In the genomic region with DNA sequence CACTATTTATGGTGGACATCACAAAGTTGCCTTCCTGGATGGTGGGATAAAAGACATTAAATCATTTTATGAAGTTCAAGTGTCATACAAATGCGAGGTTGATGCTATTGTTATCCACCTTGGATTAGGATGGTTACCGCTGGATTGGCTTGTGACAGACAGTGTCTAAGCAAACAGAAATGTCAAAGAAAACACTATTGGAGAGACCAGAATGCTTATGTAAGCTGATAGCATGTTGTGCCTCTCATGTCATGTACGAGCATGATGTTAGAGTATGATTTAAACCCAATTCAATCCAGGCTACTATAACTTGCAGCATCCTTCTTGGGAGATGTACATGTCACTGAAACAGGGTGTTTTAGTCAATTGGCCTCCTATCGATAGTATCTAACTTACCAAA, we compare ENCODE assay signal across 24 cellular contexts.
A peak's percentile ranks its signal among the peaks of the same experiment; 100 is the strongest.
DNase-seq lines count a peak whose midpoint lies in the region; FAIRE-seq and TF ChIP-seq lines count a peak whose summit lies in the region.
"Had no signal": no experiment of that assay in that cellular context is flagged by ENCODE, and none has a peak within 500 bp of the region (broad histone marks: within the 10 kb centered on the region; RNA-seq: fewer than 3 reads in every experiment).

No MANE protein-coding gene starts in this region.

- TF ChIP-seq RAD21 in H1 (IDR thresholded peaks at IDR 0.05 in 1 of 2, conservative IDR thresholded peaks at IDR 0.05 in 1 of 2; ENCODE audit: low read depth in 2 of 2, low read length in 2 of 2): no peak

- FAIRE-seq in H1 (lab: Jason Lieb, UNC) (no peak), urothelium cell line (lab: Jason Lieb, UNC) (peak; percentile 68)
- FAIRE-seq: A204.1, D721Med, GM12878, GM12892, GM18507 had no signal

- 78% methylated on average over 4 of the region's 4 CpGs; no CpG with 5 or more reads in 1 of the 2 experiments for WGBS in H1 (ENCODE audit: extremely low coverage in 1 of 2, insufficient coverage in 1 of 2, insufficient read length in 1 of 2, insufficient replicate concordance in 2 of 2, low coverage in 1 of 2, low lambda C conversion rate in 2 of 2, missing lambda C conversion rate in 1 of 2), 2 experiments
- 96% methylated on average over 4 of the region's 4 CpGs for WGBS in esophagus muscularis mucosa

- no peak overlapping the region for H2BK12ac ChIP-seq in H1 (ENCODE audit: low read depth, low read length)

- H2BK5ac ChIP-seq in H1 (ENCODE audit: low read depth, low read length): no peak overlapping the region

- no peaks in the 10 kb centered on the region for H3K79me2 ChIP-seq in H1 (ENCODE audit: control insufficient read depth in 1 of 2, insufficient read depth in 2 of 2, low read length in 2 of 2)

- no peaks in the 10 kb centered on the region for H3K79me1 ChIP-seq in H1 (ENCODE audit: low read depth, low read length)

- TF ChIP-seq CTCF in H1 (IDR thresholded peaks at IDR 0.05; ENCODE audit: control extremely low read depth in 1 of 3, insufficient read depth in 1 of 3, low read depth in 1 of 3, low read length in 3 of 3) (no peak), esophagus muscularis mucosa (IDR thresholded peaks at IDR 0.05) (no peak)

- no peak overlapping the region for H3K18ac ChIP-seq in H1 (ENCODE audit: extremely low read depth, low read length)

- intact Hi-C loops in esophagus muscularis mucosa (cut with DNase I): no loop called here

- H2AK5ac ChIP-seq in H1 (ENCODE audit: low read depth, low read length): no peak overlapping the region

- no peaks in the 10 kb centered on the region for H3K23me2 ChIP-seq in H1 (ENCODE audit: low read depth, low read length)

- H4K5ac ChIP-seq in H1 (ENCODE audit: insufficient read length, low read depth, low read length): no peak overlapping the region

- no peak overlapping the region for H3K14ac ChIP-seq in H1 (ENCODE audit: insufficient read length)

- no peak for TF ChIP-seq POLR2A in H1 (IDR thresholded peaks at IDR 0.05; ENCODE audit: control extremely low read depth in 1 of 2, low read depth in 2 of 2, low read length in 2 of 2)
- no peak for TF ChIP-seq POLR2A in esophagus muscularis mucosa (IDR thresholded peaks at IDR 0.05; ENCODE audit: low read depth)

- DNase-seq in H1 (ENCODE audit: low read depth in 1 of 2, low spot score in 2 of 2): no peak
- DNase-seq in esophagus muscularis mucosa (ENCODE audit: extremely low spot score): peak; percentile 72
- no peak for DNase-seq in urothelium cell line (ENCODE audit: low spot score)
- no peak for DNase-seq in NCI-H1092 (lab: John Stamatoyannopoulos, UW)
- DNase-seq in UCSD-AML1 (lab: John Stamatoyannopoulos, UW; ENCODE audit: unreplicated experiment): no peak
- DNase-seq: 8988T; ACHN; Caco-2; Calu3; CD4-positive, alpha-beta T cell; CD8-positive, alpha-beta T cell; DMS153; DMS53; DMS79; DND-41; EL; GDM1 had no signal

- H2AFZ ChIP-seq in H1 (ENCODE audit: low read length): no peak overlapping the region

- peak overlapping the region; percentile 24 for H2BK120ac ChIP-seq in H1 (replicated peaks; ENCODE audit: low read depth, low read length)

- no peak overlapping the region for H2BK15ac ChIP-seq in H1 (ENCODE audit: low read length)

- peaks cover 7 to 23% (median 14%) of the 10 kb centered on the region in 4 experiments for H3K4me1 ChIP-seq in H1 (replicated peaks in 1 of 4; ENCODE audit: control insufficient read depth in 3 of 4, insufficient read depth in 4 of 4, low read length in 3 of 4)
- peaks cover 0 to 6% (median 2%) of the 10 kb centered on the region in 4 donors for H3K4me1 ChIP-seq in esophagus muscularis mucosa
- H3K4me1 ChIP-seq: BLaER1 treated with 17β-estradiol and CSF1 and Interleukin-3, amounts not matched to agents 10 nM and 100 nM; Caco-2 had no signal

- peak overlapping the region; percentile 67 for H4K91ac ChIP-seq in H1 (replicated peaks; ENCODE audit: insufficient read length, low read length)

- TF ChIP-seq EP300 in H1 (IDR thresholded peaks at IDR 0.05; ENCODE audit: borderline replicate concordance in 1 of 2, low read depth in 2 of 2, low read length in 2 of 2): no peak
- TF ChIP-seq EP300 in esophagus muscularis mucosa (IDR thresholded peaks at IDR 0.05): no peak

- H3K9me3 ChIP-seq in H1 (ENCODE audit: insufficient read depth in 2 of 2, low read depth in 1 of 2, low read length in 1 of 2) (no peaks in the 10 kb centered on the region), esophagus muscularis mucosa (no peaks in the 10 kb centered on the region)
- H3K9me3 ChIP-seq: BLaER1 treated with 17β-estradiol and CSF1 and Interleukin-3, amounts not matched to agents 10 nM and 100 nM; Caco-2 had no signal

- CTCF ChIA-PET in H1 (lab: Charles Lee; ENCODE audit: partially characterized antibody): interaction anchor here (1.1 to 1.5 kb wide), 2 partner anchors 16 to 321 kb away, joined by 4 to 5 read pairs; no protein-coding TSS in a partner anchor

- no peak overlapping the region for H3K4me2 ChIP-seq in H1 (ENCODE audit: insufficient read depth in 1 of 2, low read depth in 2 of 2, low read length in 2 of 2)

- H3K27ac ChIP-seq in H1 (ENCODE audit: low read depth, low read length) (no peak overlapping the region), esophagus muscularis mucosa (replicated peaks in 1 of 4) (no peak overlapping the region)
- H3K27ac ChIP-seq: BLaER1 treated with 17β-estradiol and CSF1 and Interleukin-3, amounts not matched to agents 10 nM and 100 nM; C4-2B had no signal

- no peaks in the 10 kb centered on the region for H4K20me1 ChIP-seq in H1 (replicated peaks in 1 of 2; ENCODE audit: control insufficient read depth in 1 of 2, insufficient read depth in 2 of 2, low read length in 2 of 2)
- H4K20me1 ChIP-seq: BLaER1 treated with 17β-estradiol and CSF1 and Interleukin-3, amounts not matched to agents 10 nM and 100 nM had no signal

- no peak overlapping the region for H2BK20ac ChIP-seq in H1 (ENCODE audit: low read length)

- H4K8ac ChIP-seq in H1 (ENCODE audit: extremely low read depth, insufficient read depth, low read length): no peak overlapping the region

- H3K36me3 ChIP-seq in H1 (ENCODE audit: control insufficient read depth in 2 of 4, insufficient read depth in 4 of 4, low read length in 3 of 4) (no peaks in the 10 kb centered on the region), esophagus muscularis mucosa (no peaks in the 10 kb centered on the region)
- H3K36me3 ChIP-seq: BLaER1 treated with 17β-estradiol and CSF1 and Interleukin-3, amounts not matched to agents 10 nM and 100 nM had no signal

- H3K27me3 ChIP-seq in H1 (replicated peaks in 1 of 4; ENCODE audit: control insufficient read depth in 3 of 4, extremely low read depth in 1 of 4, insufficient read depth in 3 of 4, low read length in 3 of 4) (no peaks in the 10 kb centered on the region), esophagus muscularis mucosa (no peaks in the 10 kb centered on the region)
- H3K27me3 ChIP-seq: BLaER1 treated with 17β-estradiol and CSF1 and Interleukin-3, amounts not matched to agents 10 nM and 100 nM had no signal

- no peak overlapping the region for H3K9ac ChIP-seq in H1 (replicated peaks in 1 of 4; ENCODE audit: extremely low read depth in 1 of 4, low read depth in 3 of 4, low read length in 3 of 4)
- H3K9ac ChIP-seq: BLaER1 treated with 17β-estradiol and CSF1 and Interleukin-3, amounts not matched to agents 10 nM and 100 nM had no signal

- no peak overlapping the region for H3K56ac ChIP-seq in H1 (replicated peaks; ENCODE audit: insufficient read length, low read depth, low read length)

- H3K4me3 ChIP-seq in H1 (ENCODE audit: extremely low read depth in 1 of 4, insufficient read depth in 2 of 4, low read depth in 3 of 4, low read length in 4 of 4) (no peak overlapping the region), esophagus muscularis mucosa (no peak overlapping the region)
- H3K4me3 ChIP-seq: BLaER1 treated with 17β-estradiol and CSF1 and Interleukin-3, amounts not matched to agents 10 nM and 100 nM; GM12878 had no signal

- H3K4ac ChIP-seq in H1 (replicated peaks; ENCODE audit: insufficient read length, low read depth, low read length): peak overlapping the region; percentile 79

- H3K23ac ChIP-seq in H1 (ENCODE audit: insufficient read length): no peak overlapping the region

- POLR2A ChIA-PET in H1 (lab: Charles Lee; ENCODE audit: partially characterized antibody): interaction anchor here (0.5 kb wide), 1 partner anchor 29 kb away, joined by 3 read pairs; no protein-coding TSS in a partner anchor

TF ChIP-seq in H1, 55 proteins besides CTCF, POLR2A, EP300 and RAD21:
- TF ChIP-seq RXRA (IDR thresholded peaks at IDR 0.05; ENCODE audit: insufficient read depth, low read depth, low read length) (no peak), PHF8 (conservative IDR thresholded peaks at IDR 0.05; ENCODE audit: low read depth, low read length) (no peak), CHD2 (IDR thresholded peaks at IDR 0.05; ENCODE audit: low read length) (no peak)
- TF ChIP-seq, protein P1, sequence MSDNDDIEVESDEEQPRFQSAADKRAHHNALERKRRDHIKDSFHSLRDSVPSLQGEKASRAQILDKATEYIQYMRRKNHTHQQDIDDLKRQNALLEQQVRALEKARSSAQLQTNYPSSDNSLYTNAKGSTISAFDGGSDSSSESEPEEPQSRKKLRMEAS (IDR thresholded peaks at IDR 0.05): no peak
